In genomic region chr12:64658892-64659481, GRCh38 we compare ENCODE assay signal across 14 cellular contexts. TPM values are rescaled to one million over a fixed set of nuclear protein-coding genes. Genes with fewer than 3 reads are reported as not detected.
DNase-seq lines count a peak whose midpoint lies in the region; ATAC-seq and TF ChIP-seq lines count a peak whose summit lies in the region.
"Had no signal": no experiment of that assay in that cellular context is flagged by ENCODE, and none has a peak within 500 bp of the region (broad histone marks: within the 10 kb centered on the region; RNA-seq: fewer than 3 reads in every experiment).

No MANE protein-coding gene starts in this region.

- no peak overlapping the region for H2BK20ac ChIP-seq in H9 (ENCODE audit: low read depth, low read length, poor library complexity, severe bottlenecking)

- no peaks in the 10 kb centered on the region for H3K9me3 Mint-ChIP-seq in H9
- H3K9me3 Mint-ChIP-seq in naive B cell, result no peaks in the 10 kb centered on the region
- no peaks in the 10 kb centered on the region for H3K9me3 Mint-ChIP-seq in type B pancreatic cell

- H3K79me2 ChIP-seq in H9 (ENCODE audit: insufficient read depth, low read length), result peaks cover 5% of the 10 kb centered on the region; the same call in 1 of the 2 replicates

- no peak overlapping the region for H3K4ac ChIP-seq in H9 (ENCODE audit: low read depth, low read length)

- peaks cover 11% of the 10 kb centered on the region for H3K79me1 ChIP-seq in H9 (ENCODE audit: insufficient read depth, low read depth, low read length, poor library complexity, severe bottlenecking)

- peaks cover 3 to 7% of the 10 kb centered on the region in 2 experiments for H3K4me1 Mint-ChIP-seq in H9
- peaks cover 45 to 78% (median 73%) of the 10 kb centered on the region in 3 donors for H3K4me1 Mint-ChIP-seq in naive B cell
- peaks cover 20% of the 10 kb centered on the region for H3K4me1 Mint-ChIP-seq in type B pancreatic cell (ENCODE audit: unreplicated experiment)

- H3K36me3 ChIP-seq in BLaER1, result peaks cover 27% of the 10 kb centered on the region
- H3K36me3 ChIP-seq: adrenal gland had no signal

- H3K23ac ChIP-seq in H9 (ENCODE audit: insufficient read length, low read depth, low read length), result no peak overlapping the region

- no peak overlapping the region for H2BK120ac ChIP-seq in H9 (ENCODE audit: low read depth, low read length, poor library complexity, severe bottlenecking)

- H3K4me1 ChIP-seq in BLaER1, result peaks cover 20% of the 10 kb centered on the region
- no peaks in the 10 kb centered on the region for H3K4me1 ChIP-seq in H9 (ENCODE audit: insufficient read depth, low read length)

- DNase-seq in H9 (no peak), coronary artery (ENCODE audit: low spot score) (no peak), naive B cell (no peak), NCI-H1417 treated with DMSO at 0.1 percent for 48 hours (lab: John Stamatoyannopoulos, UW) (no peak), posterior cingulate gyrus (no peak), type B pancreatic cell (ENCODE audit: extremely low spot score, unreplicated experiment) (no peak)
- DNase-seq: activated CD4-positive, alpha-beta T cell treated with anti-CD3 and anti-CD28 coated beads, Interleukin-2, amount 50 U/mL, for 4 hours; adrenal gland; cortex of kidney; HCEC 1CT; NCI-H2171 treated with DMSO at 0.1 percent for 48 hours had no signal

- 0 out of 2 replicates have a peak, but pooled peaks cover 12% of the 10 kb centered on the region for H3K9me3 ChIP-seq in BLaER1
- H3K9me3 ChIP-seq in H9 (ENCODE audit: control insufficient read depth, low read depth, low read length), result no peaks in the 10 kb centered on the region
- H3K9me3 ChIP-seq: adrenal gland had no signal

- H3K4me3 Mint-ChIP-seq in H9 (no peak overlapping the region), naive B cell (peak overlapping the region in 2 of 8 donors; percentile 33 to 63), type B pancreatic cell (no peak overlapping the region)

- H2BK5ac ChIP-seq in H9 (ENCODE audit: insufficient read length, low read length), result no peak overlapping the region

- H4K5ac ChIP-seq in H9 (ENCODE audit: insufficient read length, low read depth, low read length), result no peak overlapping the region

- H3K14ac ChIP-seq in H9 (ENCODE audit: insufficient read depth, low read length), result no peak overlapping the region

- no CpG with 5 or more reads among the region's 3 CpGs for WGBS in H9 (ENCODE audit: extremely low coverage, insufficient read length, low lambda C conversion rate)

- H3K56ac ChIP-seq in H9 (ENCODE audit: insufficient read length, low read depth, low read length), result no peak overlapping the region

- ATAC-seq in naive B cell (ENCODE audit: low read depth in 2 of 2) (no peak), GM21737 (IDR thresholded peaks at IDR 0.05; ENCODE audit: unreplicated experiment) (no peak)

- H3T11ph ChIP-seq in H9 (ENCODE audit: low read length), result no peak overlapping the region

- H2BK15ac ChIP-seq in H9 (ENCODE audit: low read depth, low read length), result no peak overlapping the region

- H3K36me3 Mint-ChIP-seq in H9 (ENCODE audit: insufficient read depth in 1 of 3, low read depth in 3 of 3) (peaks cover 0 to 2% (median 0%) of the 10 kb centered on the region in 3 experiments; a peak in 1 of 7 replicates), naive B cell (no peaks in the 10 kb centered on the region), type B pancreatic cell (no peaks in the 10 kb centered on the region)

- H3K27me3 ChIP-seq in BLaER1 (no peaks in the 10 kb centered on the region), H9 (ENCODE audit: insufficient read depth, low read length) (no peaks in the 10 kb centered on the region)
- H3K27me3 ChIP-seq: adrenal gland had no signal

- H4K91ac ChIP-seq in H9 (ENCODE audit: insufficient read length, low read depth, low read length), result no peak overlapping the region

- no peaks in the 10 kb centered on the region for H3K23me2 ChIP-seq in H9 (ENCODE audit: insufficient read length, low read depth, low read length, poor library complexity, severe bottlenecking)

- H4K8ac ChIP-seq in H9 (replicated peaks; ENCODE audit: insufficient read length, low read depth, low read length), result no peak overlapping the region

- H3K9ac ChIP-seq in BLaER1 (no peak overlapping the region), H9 (ENCODE audit: extremely low read depth, insufficient read length, low read length) (no peak overlapping the region)

- H3K18ac ChIP-seq in H9 (ENCODE audit: insufficient read length, low read depth, low read length), result no peak overlapping the region

- no peak overlapping the region for H3K4me3 ChIP-seq in BLaER1
- H3K4me3 ChIP-seq in coronary artery, result no peak overlapping the region
- H3K4me3 ChIP-seq: adrenal gland had no signal

- H3K4me2 ChIP-seq in BLaER1, result peak overlapping the region; percentile 47
- no peak overlapping the region for H3K4me2 ChIP-seq in H9 (ENCODE audit: insufficient read depth, insufficient read length, low read length)

- peaks cover 29% of the 10 kb centered on the region; the same call in 1 of the 2 replicates for H4K20me1 ChIP-seq in BLaER1
- H4K20me1 ChIP-seq in H9 (ENCODE audit: control insufficient read depth, insufficient read depth, insufficient read length), result no peaks in the 10 kb centered on the region

- H3K27ac ChIP-seq in BLaER1 (no peak overlapping the region; the same call in 1 of the 2 replicates), H9 (ENCODE audit: insufficient read length, low read depth, low read length) (no peak overlapping the region), coronary artery (peak overlapping the region; percentile 56 to 68)

- no peak for TF ChIP-seq CTCF in H9 (conservative IDR thresholded peaks at IDR 0.05)
- TF ChIP-seq CTCF in coronary artery (IDR thresholded peaks at IDR 0.05), result no peak
- TF ChIP-seq CTCF in type B pancreatic cell (conservative IDR thresholded peaks at IDR 0.05), result no peak

- H2AFZ ChIP-seq in H9 (ENCODE audit: low read length), result no peak overlapping the region

- H2AK5ac ChIP-seq in H9 (ENCODE audit: insufficient read length, low read length), result no peak overlapping the region

- intact Hi-C loops in posterior cingulate gyrus (cut with DNase I), result no loop called here

- H3K27me3 Mint-ChIP-seq in H9 (ENCODE audit: low read depth) (no peaks in the 10 kb centered on the region), naive B cell (no peaks in the 10 kb centered on the region), type B pancreatic cell (no peaks in the 10 kb centered on the region)

- H3K27ac Mint-ChIP-seq in H9 (peak overlapping the region in 2 of 3 experiments; percentile 16 to 27; a peak in 2 of 7 replicates), naive B cell (peak overlapping the region in 5 of 6 donors; percentile 15 to 90 (median 72)), type B pancreatic cell (no peak overlapping the region)
- H3K27ac Mint-ChIP-seq: progenitor cell of endocrine pancreas had no signal

- no peak overlapping the region for H2BK12ac ChIP-seq in H9 (ENCODE audit: insufficient read length, low read depth, low read length)

RNA-seq across cellular contexts. Expression of gene RASSF3, which starts 48.7 kb away (rescaled TPM):
- total RNA-seq in H9 (2021) (45.1 and 45.9 TPM in 2 replicates), type B pancreatic cell (ENCODE audit: low replicate concordance) (16.3 and 31.8 TPM in 2 replicates)
- polyA plus RNA-seq in naive B cell (ENCODE audit: low read depth in 6 of 6), result 1 to 10 TPM; 3.2 to 7.8 (median 4.5) TPM

Comparison
In these comparisons a context has a peak if more than half of its experiments do, and no peak if none do; other contexts are left out.
1. H3K27ac ChIP-seq: peak in coronary artery (2 of 2); none in BLaER1 (single experiment) and H9 (single experiment).